8 cellular contexts compared by ENCODE assay signal in the genomic region with DNA sequence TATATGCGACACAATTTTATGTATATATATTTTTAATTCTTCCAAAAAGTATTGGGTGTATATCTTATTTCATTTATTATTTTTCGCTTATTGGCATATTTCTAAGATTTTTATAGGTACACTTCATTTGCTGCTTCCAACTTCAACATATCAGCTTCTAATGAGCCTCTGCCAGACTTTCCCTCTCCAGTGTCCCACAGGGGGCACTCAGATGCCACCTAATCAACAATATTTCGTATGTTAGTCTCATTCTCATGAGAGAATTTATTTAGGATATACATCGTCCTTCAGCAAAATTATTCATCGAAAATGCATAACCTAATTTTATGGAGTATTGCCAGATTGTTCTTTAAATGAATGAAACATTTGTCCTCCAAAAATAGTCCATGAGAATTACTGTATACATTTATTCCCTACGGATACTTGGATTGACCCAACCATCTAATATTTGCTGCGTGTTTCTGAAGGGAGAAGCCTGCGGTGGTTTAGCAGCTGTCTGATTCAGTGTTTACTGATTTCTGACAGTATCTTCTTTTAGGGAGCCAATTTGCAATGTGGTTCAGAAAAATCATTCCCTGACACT.
A peak's percentile ranks its signal among the peaks of the same experiment; 100 is the strongest.
DNase-seq lines count a peak whose midpoint lies in the region; ATAC-seq and TF ChIP-seq lines count a peak whose summit lies in the region.

No MANE protein-coding gene starts in this region.

- H3K9me2 ChIP-seq in GM23338 (ENCODE audit: insufficient read depth), result no peaks in the 10 kb centered on the region

- H2BK15ac ChIP-seq in neuronal stem cell (ENCODE audit: low read length), result no peak overlapping the region

- H4K8ac ChIP-seq in neuronal stem cell (ENCODE audit: low read depth, low read length), result no peak overlapping the region

- no peaks in the 10 kb centered on the region for H3K79me2 ChIP-seq in GM23338 (replicated peaks; ENCODE audit: insufficient read depth)

- TF ChIP-seq CTCF in BE2C (IDR thresholded peaks at IDR 0.05; ENCODE audit: low read depth, low read length), result peak; percentile 61
- peak; percentile 62 to 63 for TF ChIP-seq CTCF in GM23338 (conservative IDR thresholded peaks at IDR 0.05; ENCODE audit: low read depth in 2 of 2)

- DNase-seq in BE2C, result peak; percentile 40
- DNase-seq in GM23338 (ENCODE audit: low spot score), result peak; percentile 16
- DNase-seq in NOMO-1 treated with dmso at 0.1 percent for 144 hours (lab: John Stamatoyannopoulos, UW; ENCODE audit: unreplicated experiment), result peak; percentile 70
- DNase-seq in activated naive CD4-positive, alpha-beta T cell treated with anti-CD3 and anti-CD28 coated beads, Interleukin-2, amount 50 U/mL, for 16 hours, result peak; percentile 61
- peak; percentile 81 to 83 for DNase-seq in lung microvascular endothelial cell (ENCODE audit: low read depth in 2 of 2)
- no peak for DNase-seq in neuronal stem cell (ENCODE audit: low spot score)
- no peak for DNase-seq in ecto neural progenitor cell (ENCODE audit: low spot score)
- DNase-seq in middle frontal gyrus (ENCODE audit: extremely low spot score, low spot score), result no peak

- H3K27ac Mint-ChIP-seq in GM23338, result no peak overlapping the region

- WGBS in neuronal stem cell (ENCODE audit: extremely low coverage in 2 of 2, insufficient read length in 2 of 2, insufficient replicate concordance in 1 of 2), 2 donors, result no CpG with 5 or more reads among the region's 8 CpGs

- no peak overlapping the region for H3K4me3 ChIP-seq in BE2C (ENCODE audit: low read depth, low read length)
- no peak overlapping the region for H3K4me3 ChIP-seq in GM23338
- H3K4me3 ChIP-seq in neuronal stem cell (ENCODE audit: low read length in 2 of 2), result no peak overlapping the region

- H3K79me1 ChIP-seq in neuronal stem cell (ENCODE audit: low read depth, low read length), result no peaks in the 10 kb centered on the region

- H2AFZ ChIP-seq in GM23338 (no peak overlapping the region), neuronal stem cell (ENCODE audit: low read length) (no peak overlapping the region)

- no peak overlapping the region for H4K91ac ChIP-seq in neuronal stem cell (ENCODE audit: low read depth, low read length, poor library complexity)

- H3K27me3 Mint-ChIP-seq in GM23338 (ENCODE audit: insufficient read depth, low read depth, poor library complexity), result peaks cover 25% of the 10 kb centered on the region

- H3K36me3 ChIP-seq in BE2C (no peaks in the 10 kb centered on the region), GM23338 (ENCODE audit: insufficient read depth) (no peaks in the 10 kb centered on the region), neuronal stem cell (replicated peaks in 1 of 2; ENCODE audit: control insufficient read depth in 2 of 2, insufficient read depth in 2 of 2, low read length in 2 of 2) (no peaks in the 10 kb centered on the region)

- H3K23ac ChIP-seq in neuronal stem cell (ENCODE audit: low read depth, low read length, poor library complexity), result no peak overlapping the region

- peaks cover 3% of the 10 kb centered on the region; the same call in 1 of the 2 replicates for H3K4me1 ChIP-seq in BE2C
- H3K4me1 ChIP-seq in GM23338 (ENCODE audit: insufficient read depth), result no peaks in the 10 kb centered on the region
- peaks cover 0 to 2% of the 10 kb centered on the region in 2 donors for H3K4me1 ChIP-seq in neuronal stem cell (ENCODE audit: control insufficient read depth in 2 of 2, insufficient read depth in 1 of 2, low read depth in 1 of 2, low read length in 2 of 2)

- no peak overlapping the region for H2BK12ac ChIP-seq in neuronal stem cell (ENCODE audit: low read length)

- no peak for ATAC-seq in GM23338

- H3K14ac ChIP-seq in neuronal stem cell (ENCODE audit: low read length), result no peak overlapping the region

- H3K4me3 Mint-ChIP-seq in GM23338, result no peak overlapping the region

- no peak overlapping the region for H2AK5ac ChIP-seq in neuronal stem cell (ENCODE audit: low read depth, low read length)

- no peaks in the 10 kb centered on the region for H3F3A ChIP-seq in GM23338 (replicated peaks; ENCODE audit: low read depth)

- H3K4me2 ChIP-seq in GM23338, result no peak overlapping the region
- no peak overlapping the region for H3K4me2 ChIP-seq in neuronal stem cell (ENCODE audit: insufficient read depth, low read length, poor library complexity, severe bottlenecking)

- H2BK120ac ChIP-seq in neuronal stem cell (ENCODE audit: low read depth, low read length), result no peak overlapping the region

- H3K9me3 ChIP-seq in BE2C (no peaks in the 10 kb centered on the region), neuronal stem cell (replicated peaks in 1 of 2; ENCODE audit: control insufficient read depth in 2 of 2, insufficient read depth in 1 of 2, low read depth in 1 of 2, low read length in 2 of 2) (peaks cover 0 to 2% of the 10 kb centered on the region in 2 donors)

- H3K18ac ChIP-seq in neuronal stem cell (ENCODE audit: low read length), result no peak overlapping the region

- H3K27ac ChIP-seq in GM23338 (ENCODE audit: low read depth) (no peak overlapping the region), neuronal stem cell (replicated peaks; ENCODE audit: low read length) (no peak overlapping the region)

- H3K9me3 Mint-ChIP-seq in GM23338, result no peaks in the 10 kb centered on the region; the same call in 2 of the 3 replicates

- H3K4me1 Mint-ChIP-seq in GM23338, result no peaks in the 10 kb centered on the region; the same call in 2 of the 3 replicates

- H3K27me3 ChIP-seq in BE2C, result peaks cover 19% of the 10 kb centered on the region
- H3K27me3 ChIP-seq in GM23338 (ENCODE audit: insufficient read depth), result peaks cover 27% of the 10 kb centered on the region
- peaks cover 2 to 20% (median 8%) of the 10 kb centered on the region in 3 experiments for H3K27me3 ChIP-seq in neuronal stem cell (ENCODE audit: control insufficient read depth in 3 of 3, insufficient read depth in 3 of 3, low read depth in 1 of 3, low read length in 3 of 3)

- no peak overlapping the region for H3K9ac ChIP-seq in neuronal stem cell (ENCODE audit: low read depth, low read length, poor library complexity)

- H4K20me1 ChIP-seq in GM23338 (replicated peaks; ENCODE audit: insufficient read depth), result no peaks in the 10 kb centered on the region

- no peak overlapping the region for H2BK5ac ChIP-seq in neuronal stem cell (ENCODE audit: low read length)

- no peaks in the 10 kb centered on the region for H3K36me3 Mint-ChIP-seq in GM23338 (ENCODE audit: low read depth)

- H3K4ac ChIP-seq in neuronal stem cell (ENCODE audit: low read length), result no peak overlapping the region

TF ChIP-seq in GM23338, 12 proteins besides CTCF, POLR2A, EP300 and RAD21 (continues in another document):
- TF ChIP-seq, protein P1, sequence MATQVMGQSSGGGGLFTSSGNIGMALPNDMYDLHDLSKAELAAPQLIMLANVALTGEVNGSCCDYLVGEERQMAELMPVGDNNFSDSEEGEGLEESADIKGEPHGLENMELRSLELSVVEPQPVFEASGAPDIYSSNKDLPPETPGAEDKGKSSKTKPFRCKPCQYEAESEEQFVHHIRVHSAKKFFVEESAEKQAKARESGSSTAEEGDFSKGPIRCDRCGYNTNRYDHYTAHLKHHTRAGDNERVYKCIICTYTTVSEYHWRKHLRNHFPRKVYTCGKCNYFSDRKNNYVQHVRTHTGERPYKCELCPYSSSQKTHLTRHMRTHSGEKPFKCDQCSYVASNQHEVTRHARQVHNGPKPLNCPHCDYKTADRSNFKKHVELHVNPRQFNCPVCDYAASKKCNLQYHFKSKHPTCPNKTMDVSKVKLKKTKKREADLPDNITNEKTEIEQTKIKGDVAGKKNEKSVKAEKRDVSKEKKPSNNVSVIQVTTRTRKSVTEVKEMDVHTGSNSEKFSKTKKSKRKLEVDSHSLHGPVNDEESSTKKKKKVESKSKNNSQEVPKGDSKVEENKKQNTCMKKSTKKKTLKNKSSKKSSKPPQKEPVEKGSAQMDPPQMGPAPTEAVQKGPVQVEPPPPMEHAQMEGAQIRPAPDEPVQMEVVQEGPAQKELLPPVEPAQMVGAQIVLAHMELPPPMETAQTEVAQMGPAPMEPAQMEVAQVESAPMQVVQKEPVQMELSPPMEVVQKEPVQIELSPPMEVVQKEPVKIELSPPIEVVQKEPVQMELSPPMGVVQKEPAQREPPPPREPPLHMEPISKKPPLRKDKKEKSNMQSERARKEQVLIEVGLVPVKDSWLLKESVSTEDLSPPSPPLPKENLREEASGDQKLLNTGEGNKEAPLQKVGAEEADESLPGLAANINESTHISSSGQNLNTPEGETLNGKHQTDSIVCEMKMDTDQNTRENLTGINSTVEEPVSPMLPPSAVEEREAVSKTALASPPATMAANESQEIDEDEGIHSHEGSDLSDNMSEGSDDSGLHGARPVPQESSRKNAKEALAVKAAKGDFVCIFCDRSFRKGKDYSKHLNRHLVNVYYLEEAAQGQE (IDR thresholded peaks at IDR 0.05; ENCODE audit: unreplicated experiment), result no peak
- no peak for TF ChIP-seq ZNF331 (CRISPR knock-in tag; IDR thresholded peaks at IDR 0.05; ENCODE audit: low read depth)
- TF ChIP-seq EZH2 (IDR thresholded peaks at IDR 0.05; ENCODE audit: low read depth, unreplicated experiment), result no peak
- TF ChIP-seq ZNF114 (CRISPR knock-in tag; IDR thresholded peaks at IDR 0.05), result no peak
- TF ChIP-seq JUNB (IDR thresholded peaks at IDR 0.05; ENCODE audit: unreplicated experiment), result no peak

Comparison
In these comparisons a context has a peak if more than half of its experiments do, and no peak if none do; other contexts are left out.
1. DNase-seq: peak in BE2C (single experiment), GM23338 (single experiment), NOMO-1 treated with dmso at 0.1 percent for 144 hours (single experiment), activated naive CD4-positive, alpha-beta T cell treated with anti-CD3 and anti-CD28 coated beads, Interleukin-2, amount 50 U/mL, for 16 hours (single experiment) and lung microvascular endothelial cell (2 of 2); none in neuronal stem cell (single experiment), ecto neural progenitor cell (single experiment) and middle frontal gyrus (single experiment).